Comparison of ENCODE assay signal across 9 cellular contexts in the genomic region with DNA sequence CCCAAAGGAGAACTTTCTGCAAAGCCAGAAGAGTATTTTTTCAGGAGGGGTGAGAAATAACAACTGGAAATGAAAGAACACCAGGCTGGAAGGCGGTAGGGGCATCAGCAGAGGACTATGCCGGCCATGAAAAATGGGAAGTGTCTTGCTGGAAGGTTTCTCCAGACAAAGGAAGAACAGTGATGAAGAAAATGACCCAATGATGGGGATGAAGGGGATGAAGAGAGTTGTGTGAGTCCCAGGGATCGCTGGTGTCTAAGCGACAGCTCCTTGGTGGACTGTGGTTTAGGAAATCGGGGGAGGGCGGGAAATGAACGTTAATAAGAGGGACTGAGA. TPM values are rescaled to one million over a fixed set of nuclear protein-coding genes. Genes with fewer than 3 reads are reported as not detected.
A peak's percentile ranks its signal among the peaks of the same experiment; 100 is the strongest.
DNase-seq lines count a peak whose midpoint lies in the region; ATAC-seq and TF ChIP-seq lines count a peak whose summit lies in the region.
"Had no signal": no experiment of that assay in that cellular context is flagged by ENCODE, and none has a peak within 500 bp of the region (broad histone marks: within the 10 kb centered on the region; RNA-seq: fewer than 3 reads in every experiment).

No MANE protein-coding gene starts in this region.

- no CpG with 5 or more reads among the region's 7 CpGs for WGBS in iPS DF 6.9 (ENCODE audit: insufficient coverage, insufficient read length)
- WGBS in smooth muscle cell (ENCODE audit: low lambda C conversion rate), result 6% methylated on average over 7 of the region's 7 CpGs

- no peaks in the 10 kb centered on the region for H3K9me3 ChIP-seq in WERI-Rb-1 (ENCODE audit: severe bottlenecking)
- no peaks in the 10 kb centered on the region for H3K9me3 ChIP-seq in iPS DF 6.9 (ENCODE audit: control insufficient read depth, insufficient read depth, low read length)
- H3K9me3 ChIP-seq in smooth muscle cell (replicated peaks; ENCODE audit: low read depth), result no peaks in the 10 kb centered on the region

- no peak for TF ChIP-seq CTCF in WERI-Rb-1 (IDR thresholded peaks at IDR 0.05; ENCODE audit: low read depth, low read length)
- no peak for TF ChIP-seq CTCF in smooth muscle cell (IDR thresholded peaks at IDR 0.05; ENCODE audit: borderline replicate concordance, insufficient read depth, poor library complexity, severe bottlenecking)

- peak overlapping the region; percentile 85 for H3K4me2 ChIP-seq in smooth muscle cell

- H3F3A ChIP-seq in smooth muscle cell (ENCODE audit: low read depth), result no peaks in the 10 kb centered on the region

- H3K27ac ChIP-seq in WERI-Rb-1 (no peak overlapping the region), iPS DF 6.9 (ENCODE audit: low read length) (no peak overlapping the region), smooth muscle cell (ENCODE audit: low read depth) (no peak overlapping the region)

- H3K4me3 ChIP-seq in WERI-Rb-1 (ENCODE audit: low read depth, low read length), result peak overlapping the region; percentile 59
- peak overlapping the region; percentile 86 for H3K4me3 ChIP-seq in iPS DF 6.9 (ENCODE audit: low read length)
- H3K4me3 ChIP-seq in smooth muscle cell, result peak overlapping the region; percentile 51

- no peak for ATAC-seq in GM19452 (IDR thresholded peaks at IDR 0.05; ENCODE audit: unreplicated experiment)

- H3K9ac ChIP-seq in smooth muscle cell (ENCODE audit: low read depth), result no peak overlapping the region

- H3K79me2 ChIP-seq in smooth muscle cell (ENCODE audit: low read depth), result no peaks in the 10 kb centered on the region

- intact Hi-C loops in head of caudate nucleus (cut with DNase I), result no loop called here

- H4K20me1 ChIP-seq in smooth muscle cell (ENCODE audit: low read depth), result no peaks in the 10 kb centered on the region

- DNase-seq in NCI-H2196 (lab: John Stamatoyannopoulos, UW; ENCODE audit: unreplicated experiment) (peak; percentile 35), NCI-H2196 treated with DMSO at 0.1 percent for 48 hours (lab: John Stamatoyannopoulos, UW; ENCODE audit: unreplicated experiment) (no peak), WERI-Rb-1 (no peak), iPS DF 6.9 (ENCODE audit: low read depth, low spot score) (no peak), smooth muscle cell (lab: John Stamatoyannopoulos, UW; ENCODE audit: unreplicated experiment) (no peak), NCI-H524 treated with DMSO at 0.1 percent for 48 hours (lab: John Stamatoyannopoulos, UW) (no peak), head of caudate nucleus (no peak)

- peak overlapping the region; percentile 77 for H2AFZ ChIP-seq in smooth muscle cell (ENCODE audit: low read depth)

- no peaks in the 10 kb centered on the region for H3K36me3 ChIP-seq in WERI-Rb-1
- no peaks in the 10 kb centered on the region for H3K36me3 ChIP-seq in iPS DF 6.9 (ENCODE audit: control insufficient read depth, insufficient read depth, low read length)
- H3K36me3 ChIP-seq in smooth muscle cell (ENCODE audit: low read depth), result no peaks in the 10 kb centered on the region

- peaks cover 6% of the 10 kb centered on the region; the same call in 1 of the 2 replicates for H3K4me1 ChIP-seq in iPS DF 6.9 (ENCODE audit: control insufficient read depth, insufficient read depth, low read length)
- peaks cover 16% of the 10 kb centered on the region for H3K4me1 ChIP-seq in smooth muscle cell (ENCODE audit: low read depth)

- H3K27me3 ChIP-seq in WERI-Rb-1 (ENCODE audit: insufficient read depth, low read depth, severe bottlenecking) (peaks cover 19% of the 10 kb centered on the region), iPS DF 6.9 (ENCODE audit: control insufficient read depth, insufficient read depth, low read length) (no peaks in the 10 kb centered on the region), smooth muscle cell (ENCODE audit: low read depth) (peaks cover 24% of the 10 kb centered on the region)

RNA-seq across cellular contexts. Expression of gene TTLL6, which starts 0.6 kb away (rescaled TPM):
- 0.27 TPM in 1 of 2 replicates, not detected in the other for total RNA-seq in smooth muscle cell
- 0.41 TPM in 1 of 2 replicates, not detected in the other for polyA plus RNA-seq in smooth muscle cell
- total RNA-seq: glomerular endothelial cell had no signal

RNA-seq across cellular contexts. Expression of gene CALCOCO2, which starts 14.4 kb away (rescaled TPM):
- total RNA-seq in smooth muscle cell, result 37.8 and 52.5 TPM in 2 replicates
- polyA plus RNA-seq in smooth muscle cell, result 50.6 and 55.7 TPM in 2 replicates
